Comparison of ENCODE assay signal across 8 cellular contexts in the genomic region with DNA sequence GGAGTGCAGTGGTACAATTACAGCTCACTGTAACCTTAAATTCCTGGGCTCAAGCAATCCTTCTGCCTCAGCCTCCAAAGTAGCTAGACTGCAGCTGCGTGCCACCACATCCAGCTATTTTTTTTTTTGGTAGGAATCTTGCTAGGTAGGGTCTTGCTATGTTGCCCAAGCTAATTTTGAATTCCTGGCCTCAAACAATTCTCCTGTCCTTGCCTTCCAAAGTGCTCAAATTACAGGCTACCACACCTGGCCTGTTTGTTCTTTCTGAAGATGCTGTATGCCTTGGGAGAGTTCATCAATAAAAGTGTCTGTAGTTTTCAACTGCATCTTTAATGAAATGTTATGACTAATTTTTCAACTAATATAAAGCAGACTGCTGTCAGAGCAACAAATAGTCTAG. TPM values are rescaled to one million over a fixed set of nuclear protein-coding genes. Genes with fewer than 3 reads are reported as not detected.
DNase-seq lines count a peak whose midpoint lies in the region; ATAC-seq and TF ChIP-seq lines count a peak whose summit lies in the region.

No MANE protein-coding gene starts in this region.

- H3K9me3 Mint-ChIP-seq in HFFc6 = peaks cover 11% of the 10 kb centered on the region
- peaks cover 23% of the 10 kb centered on the region for H3K9me3 Mint-ChIP-seq in activated naive CD8-positive, alpha-beta T cell treated with anti-CD3 and anti-CD28 coated beads, Interleukin-2, amount 10 ng/mL, durations not matched to agents 7 days and 5 days

- CTCF ChIA-PET in AG04449 (lab: Yijun Ruan, JAX) = interaction anchor here (1.0 to 1.6 kb wide), 3 partner anchors 18 to 112 kb away, joined by 3 read pairs; no protein-coding TSS in a partner anchor

- DNase-seq in AG04449 (ENCODE audit: low read depth, low spot score) (no peak), HFFc6 (no peak), hepatic stellate cell (ENCODE audit: low spot score) (no peak), NCI-H1694 treated with DMSO at 0.1 percent for 48 hours (lab: John Stamatoyannopoulos, UW) (no peak), head of caudate nucleus (no peak)
- no peak for DNase-seq in activated naive CD8-positive, alpha-beta T cell treated with anti-CD3 and anti-CD28 coated beads, Interleukin-2, amount 10 ng/mL, durations not matched to agents 7 days and 5 days

- POLR2A ChIA-PET in AG04449 (lab: Yijun Ruan, JAX) = interaction anchor here (0.7 kb wide), 1 partner anchor 168 kb away, joined by 3 read pairs; no protein-coding TSS in a partner anchor
- POLR2A ChIA-PET in activated naive CD8-positive, alpha-beta T cell treated with anti-CD3 and anti-CD28 coated beads, Interleukin-2, amount 10 ng/mL, durations not matched to agents 7 days and 5 days (lab: Charles Lee) = interaction anchor here (0.8 to 2.8 kb wide), 9 partner anchors 10 to 669 kb away, joined by 3 to 39 read pairs (median 6); partner anchors contain the start of genes GATAD1, PEX1, RBM48 and SAMD9L

- TF ChIP-seq CTCF in AG04449 (IDR thresholded peaks at IDR 0.05; ENCODE audit: insufficient read depth, low read length, missing control alignments) (no peak), HFFc6 (IDR thresholded peaks at IDR 0.05) (no peak)

- no peaks in the 10 kb centered on the region for H3K27me3 ChIP-seq in mucosa of rectum (ENCODE audit: control insufficient read depth in 2 of 2, insufficient read depth in 2 of 2, low read length in 2 of 2)

- no peaks in the 10 kb centered on the region for H3K9me3 ChIP-seq in mucosa of rectum (ENCODE audit: control insufficient read depth in 2 of 2, low read length in 2 of 2)

- H3K27ac Mint-ChIP-seq in HFFc6 = peak overlapping the region; percentile 90
- H3K27ac Mint-ChIP-seq in activated naive CD8-positive, alpha-beta T cell treated with anti-CD3 and anti-CD28 coated beads, Interleukin-2, amount 10 ng/mL, durations not matched to agents 7 days and 5 days = peak overlapping the region; percentile 93

- peaks cover 28% of the 10 kb centered on the region for H3K36me3 Mint-ChIP-seq in HFFc6 (ENCODE audit: low read depth)
- H3K36me3 Mint-ChIP-seq in activated naive CD8-positive, alpha-beta T cell treated with anti-CD3 and anti-CD28 coated beads, Interleukin-2, amount 10 ng/mL, durations not matched to agents 7 days and 5 days = peaks cover 77% of the 10 kb centered on the region

- H3K36me3 ChIP-seq in mucosa of rectum (ENCODE audit: control insufficient read depth in 2 of 2, insufficient read depth in 2 of 2, low read length in 2 of 2) = peaks cover 0 to 3% of the 10 kb centered on the region in 2 donors

- H3K4me1 ChIP-seq in mucosa of rectum (ENCODE audit: control insufficient read depth in 2 of 2, insufficient read depth in 2 of 2, low read length in 2 of 2) = peaks cover 10 to 13% of the 10 kb centered on the region in 2 donors

- ATAC-seq in activated naive CD8-positive, alpha-beta T cell treated with anti-CD3 and anti-CD28 coated beads, Interleukin-2, amount 10 ng/mL, durations not matched to agents 7 days and 5 days (ENCODE audit: low read depth) = peak; percentile 31
- no peak for ATAC-seq in GM21423 (IDR thresholded peaks at IDR 0.05; ENCODE audit: unreplicated experiment)

- H3K9ac ChIP-seq in mucosa of rectum (ENCODE audit: low read depth in 1 of 2, low read length in 2 of 2) = peak overlapping the region; percentile 14 to 68

- intact Hi-C loops in head of caudate nucleus (cut with DNase I) = no loop called here

- H3K4me3 Mint-ChIP-seq in HFFc6 = peak overlapping the region; percentile 95
- H3K4me3 Mint-ChIP-seq in activated naive CD8-positive, alpha-beta T cell treated with anti-CD3 and anti-CD28 coated beads, Interleukin-2, amount 10 ng/mL, durations not matched to agents 7 days and 5 days = peak overlapping the region; percentile 97

- H3K4me1 Mint-ChIP-seq in HFFc6 (ENCODE audit: low read depth) = peaks cover 56% of the 10 kb centered on the region
- H3K4me1 Mint-ChIP-seq in activated naive CD8-positive, alpha-beta T cell treated with anti-CD3 and anti-CD28 coated beads, Interleukin-2, amount 10 ng/mL, durations not matched to agents 7 days and 5 days = peaks cover 40% of the 10 kb centered on the region

- H3K27me3 Mint-ChIP-seq in HFFc6 (ENCODE audit: insufficient read depth) = peaks cover 2% of the 10 kb centered on the region
- no peaks in the 10 kb centered on the region for H3K27me3 Mint-ChIP-seq in activated naive CD8-positive, alpha-beta T cell treated with anti-CD3 and anti-CD28 coated beads, Interleukin-2, amount 10 ng/mL, durations not matched to agents 7 days and 5 days

- H3K4me3 ChIP-seq in AG04449 (ENCODE audit: low read depth, low read length) (peak overlapping the region; percentile 46), mucosa of rectum (ENCODE audit: low read length in 2 of 2) (peak overlapping the region; percentile 70 to 80)

- peak overlapping the region; percentile 16 to 77 for H3K27ac ChIP-seq in mucosa of rectum (ENCODE audit: low read depth in 2 of 2, low read length in 2 of 2)

RNA-seq across cellular contexts. Expression of gene SAMD9, which starts 0.5 kb away (rescaled TPM):
- total RNA-seq in HFFc6 (2021; fragmentation: NEBNext Ultra II Directional; extraction: Animal tissue kit (Norgen Biotek cat#: 25700)) = 10 to 100 TPM in 5 of 6 experiments, 1 to 10 TPM in 1; 8.7 to 17.6 (median 14.4) TPM
- total RNA-seq in activated naive CD8-positive, alpha-beta T cell treated with anti-CD3 and anti-CD28 coated beads, Interleukin-2, amount 10 ng/mL, durations not matched to agents 7 days and 5 days = 10 to 100 TPM; 65.4 to 66.5 TPM

RNA-seq across cellular contexts. Expression of gene SAMD9L, which starts 30.9 kb away (rescaled TPM):
- total RNA-seq in HFFc6 (2021; fragmentation: NEBNext Ultra II Directional; extraction: Animal tissue kit (Norgen Biotek cat#: 25700)) = 1 to 10 TPM; 4.3 to 9.9 (median 7.8) TPM
- 100 to 1,000 TPM in 1 of 2 experiments, 10 to 100 TPM in 1; 99.2 to 107 TPM for total RNA-seq in activated naive CD8-positive, alpha-beta T cell treated with anti-CD3 and anti-CD28 coated beads, Interleukin-2, amount 10 ng/mL, durations not matched to agents 7 days and 5 days

Comparison
In these comparisons a context has a peak if more than half of its experiments do, and no peak if none do; other contexts are left out.
1. RNA of gene SAMD9L, which starts 30.9 kb away (total RNA-seq): 99.2 to 107 TPM in activated naive CD8-positive, alpha-beta T cell treated with anti-CD3 and anti-CD28 coated beads, Interleukin-2, amount 10 ng/mL, durations not matched to agents 7 days and 5 days; 4.3 to 9.9 TPM in HFFc6; every median in the first group is over 4 times any median in the second.